Comparison of ENCODE assay signal across 17 cellular contexts in genomic region chr4:177667687-177668086, GRCh38.
DNase-seq lines count a peak whose midpoint lies in the region; ATAC-seq and TF ChIP-seq lines count a peak whose summit lies in the region.
"Had no signal": no experiment of that assay in that cellular context is flagged by ENCODE, and none has a peak within 500 bp of the region (broad histone marks: within the 10 kb centered on the region; RNA-seq: fewer than 3 reads in every experiment).

No MANE protein-coding gene starts in this region.

- CTCF ChIA-PET in CD4-positive, alpha-beta T cell (lab: Charles Lee) = no interaction called here

- no peak overlapping the region for H3K27ac ChIP-seq in CD4-positive, alpha-beta T cell (ENCODE audit: low read depth, low read length)
- H3K27ac ChIP-seq: prostate gland had no signal

- no peaks in the 10 kb centered on the region for H3K36me3 Mint-ChIP-seq in CD4-positive, alpha-beta T cell (ENCODE audit: low read depth)

- no peak for DNase-seq in AG09309 (ENCODE audit: low read depth)
- DNase-seq in GM13977 (ENCODE audit: low spot score) = no peak
- peak; percentile 32 for DNase-seq in RKO (ENCODE audit: low spot score)
- no peak for DNase-seq in fibroblast of mammary gland (ENCODE audit: low read depth)
- no peak for DNase-seq in CD4-positive, alpha-beta T cell
- no peak for DNase-seq in putamen (ENCODE audit: low spot score)
- DNase-seq: activated CD4-positive, CD25-positive, alpha-beta regulatory T cell treated with anti-CD3 and anti-CD28 coated beads, Interleukin-2, amount 50 U/mL, for 72 hours; activated T-cell treated with anti-CD3 and anti-CD28 coated beads, Interleukin-2, amount 50 U/mL, for 48 hours; midbrain; NCI-H1105; NCI-H446 treated with DMSO at 0.1 percent for 48 hours; stimulated activated CD4-positive, alpha-beta T cell treated with anti-CD3 and anti-CD28 coated beads, Interleukin-2, amount 100 ng/mL, for 48 hours; stimulated activated naive CD4-positive, alpha-beta T cell treated with Interleukin-2 at 50 U/mL for 16 hours had no signal

- H3K27ac Mint-ChIP-seq in CD4-positive, alpha-beta T cell = no peak overlapping the region
- H3K27ac Mint-ChIP-seq: B cell had no signal

- intact Hi-C loops in CD4-positive, alpha-beta T cell (cut with DNase I, micrococcal nuclease) = no loop called here

- ATAC-seq in CD4-positive, alpha-beta T cell (ENCODE audit: poor library complexity) = no peak
- ATAC-seq in GM21825 (IDR thresholded peaks at IDR 0.05; ENCODE audit: unreplicated experiment) = no peak
- no peak for ATAC-seq in HG03025 (IDR thresholded peaks at IDR 0.05; ENCODE audit: low FRiP score, unreplicated experiment)

- no peak overlapping the region for H3K4me3 Mint-ChIP-seq in CD4-positive, alpha-beta T cell
- H3K4me3 Mint-ChIP-seq: B cell had no signal

- in situ Hi-C loops in GM13977 (cut with MboI; ENCODE audit: low pct_unique_long_range_greater_than_20kb, low sequenced_read_pairs, unreplicated experiment) = no loop called here

- H3K27me3 Mint-ChIP-seq in CD4-positive, alpha-beta T cell = no peaks in the 10 kb centered on the region
- H3K27me3 Mint-ChIP-seq: B cell had no signal

- H3K4me3 ChIP-seq in AG09309 (ENCODE audit: control insufficient read depth, low read depth, low read length) (no peak overlapping the region), fibroblast of mammary gland (ENCODE audit: control insufficient read depth, low read depth, low read length) (no peak overlapping the region)
- H3K4me3 ChIP-seq: prostate gland had no signal

- H3K4me1 Mint-ChIP-seq in CD4-positive, alpha-beta T cell (ENCODE audit: low read depth) = no peaks in the 10 kb centered on the region
- H3K4me1 Mint-ChIP-seq: B cell had no signal

- H3K9me3 ChIP-seq in CD4-positive, alpha-beta T cell (ENCODE audit: control insufficient read depth, low read length) = no peaks in the 10 kb centered on the region
- H3K9me3 ChIP-seq: prostate gland had no signal

- POLR2A ChIA-PET in CD4-positive, alpha-beta T cell (lab: Charles Lee) = no interaction called here

- TF ChIP-seq CTCF in AG09309 (IDR thresholded peaks at IDR 0.05; ENCODE audit: control insufficient read depth, insufficient read depth, low read depth, low read length, missing control alignments) (peak; percentile 11), GM13977 (IDR thresholded peaks at IDR 0.05; ENCODE audit: extremely low read depth, insufficient read depth, missing control alignments) (peak; percentile 48), fibroblast of mammary gland (conservative IDR thresholded peaks at IDR 0.05; ENCODE audit: control insufficient read depth, insufficient read depth, low read depth, low read length) (peak; percentile 28)
- TF ChIP-seq CTCF in CD4-positive, alpha-beta T cell (IDR thresholded peaks at IDR 0.05) = no peak

- H3K9me3 Mint-ChIP-seq in CD4-positive, alpha-beta T cell = no peaks in the 10 kb centered on the region

- H3K27me3 ChIP-seq in CD4-positive, alpha-beta T cell (ENCODE audit: control insufficient read depth, insufficient read depth, low read length) = no peaks in the 10 kb centered on the region
